In the genomic region with DNA sequence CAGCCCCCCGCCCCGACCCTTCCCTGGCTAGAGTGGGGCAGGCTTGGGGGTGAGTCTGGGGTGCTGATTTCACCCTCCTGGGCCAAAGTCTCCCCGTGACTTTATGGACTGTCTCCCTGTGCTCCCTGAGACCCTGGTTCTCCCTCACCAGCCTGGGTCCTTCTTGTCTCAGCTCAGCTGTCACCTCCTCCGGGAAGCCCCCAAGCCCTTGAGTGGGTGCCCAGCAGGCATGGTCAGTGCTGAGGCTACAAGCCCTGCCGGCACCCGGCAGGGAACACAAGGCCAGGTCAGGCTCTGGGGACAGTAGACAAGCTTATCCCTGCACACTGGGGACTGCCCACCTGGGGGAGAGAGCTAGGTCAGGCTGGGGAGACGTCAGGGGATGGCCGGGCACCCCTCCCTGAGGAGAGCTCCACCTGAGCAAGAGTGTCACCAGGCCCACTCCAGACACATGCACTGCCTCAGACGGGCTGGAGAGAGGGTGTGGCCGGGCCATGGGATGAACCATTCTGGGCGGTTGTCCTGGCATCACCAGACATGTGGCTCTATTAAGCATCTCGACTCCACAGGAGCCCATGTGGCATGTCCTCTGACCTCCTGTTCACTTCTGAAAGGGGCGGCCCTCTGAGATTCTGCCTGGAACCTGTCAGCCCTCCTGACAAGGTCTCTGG, we compare ENCODE assay signal across 28 cellular contexts.
"Had no signal": no experiment of that assay in that cellular context is flagged by ENCODE, and none has a peak within 500 bp of the region (broad histone marks: within the 10 kb centered on the region; RNA-seq: fewer than 3 reads in every experiment).

No MANE protein-coding gene starts in this region.

- H3K27me3 ChIP-seq: ovary, thyroid gland, tibial nerve, upper lobe of left lung, vagina had no signal

- H2AFZ ChIP-seq: parathyroid adenoma had no signal

- H3K36me3 ChIP-seq: ovary, spleen, stomach, thoracic aorta, thyroid gland, tibial nerve, upper lobe of left lung, vagina had no signal

- H3K4me2 ChIP-seq: smooth muscle cell had no signal

- H3K79me2 ChIP-seq: parathyroid adenoma had no signal

- H3K27ac ChIP-seq: ovary, parathyroid adenoma, psoas muscle, skin epidermis, spleen, stomach, thoracic aorta, tibial nerve, upper lobe of left lung, vagina had no signal

- ATAC-seq: naive thymus-derived CD8-positive, alpha-beta T cell; natural killer cell treated with Interleukin-12 subunit alpha and Interleukin-12 subunit beta and Interleukin-15 and Interleukin-18, amount 100 ng/mL, for 72 hours; psoas muscle; right cardiac atrium; sciatic nerve; stimulated activated naive B cell treated with anti-CD40 and anti-IgM and Interleukin-4, amounts not matched to agents 10 μg/mL and 1 μg/mL and 100 μg/mL, for 72 hours had no signal

- H3K4me3 ChIP-seq: ovary, psoas muscle, skin epidermis, smooth muscle cell, spleen, stomach, thoracic aorta, thyroid gland, tibial nerve, upper lobe of left lung, vagina had no signal

- DNase-seq: naive thymus-derived CD8-positive, alpha-beta T cell; nephron progenitor cell; occipital lobe; ovary; posterior cingulate gyrus; psoas muscle; right cardiac atrium; spleen; stimulated activated CD4-positive, alpha-beta T cell treated with anti-CD3 and anti-CD28 coated beads, Interleukin-12 subunit alpha, Interleukin-12 subunit beta, amount 100 ng/mL, for 4 hours; stimulated activated CD4-positive, alpha-beta T cell treated with anti-CD3 and anti-CD28 coated beads, Interleukin-1b, Interleukin-23, amount 100 ng/mL, for 48 hours; stimulated activated CD4-positive, alpha-beta T cell treated with anti-CD3 and anti-CD28 coated beads, Interleukin-4, amount 100 ng/mL, for 1 hour; stimulated activated CD4-positive, alpha-beta T cell treated with anti-CD3 and anti-CD28 coated beads, Interleukin-4, amount 100 ng/mL, for 4 hours; stimulated activated CD8-positive, alpha-beta memory T cell treated with anti-CD3 and anti-CD28 coated beads, Interleukin-4, amount 100 ng/mL, for 48 hours; stimulated activated naive B cell treated with anti-CD40 and anti-IgM and Interleukin-4, amounts not matched to agents 10 μg/mL and 1 μg/mL and 100 μg/mL, for 72 hours; stimulated activated naive CD4-positive, alpha-beta T cell treated with Interleukin-2 at 50 U/mL for 16 hours; stomach; thyroid gland; trophoblast cell had no signal

- FAIRE-seq: urothelium cell line had no signal

- H3K9ac ChIP-seq: parathyroid adenoma had no signal

- H3K4me1 ChIP-seq: parathyroid adenoma, psoas muscle, spleen, stomach, tibial nerve, upper lobe of left lung, vagina had no signal

- H3K9me3 ChIP-seq: ovary, psoas muscle, spleen, stomach, thoracic aorta, thyroid gland, tibial nerve, upper lobe of left lung, vagina had no signal
